In genomic region chr7:106542550-106543220, GRCh38 we compare ENCODE assay signal across 8 cellular contexts.
A peak's percentile ranks its signal among the peaks of the same experiment; 100 is the strongest.
DNase-seq lines count a peak whose midpoint lies in the region; ATAC-seq and TF ChIP-seq lines count a peak whose summit lies in the region.

No MANE protein-coding gene starts in this region.

- CTCF ChIA-PET in HEK293T (lab: Yijun Ruan, JAX), result interaction anchor here (0.6 to 2.0 kb wide), 10 partner anchors 9 to 592 kb away, joined by 3 to 10 read pairs (median 4); no protein-coding TSS in a partner anchor

- no peak overlapping the region for H3K4me3 Mint-ChIP-seq in chondrocyte (ENCODE audit: unreplicated experiment)
- no peak overlapping the region for H3K4me3 Mint-ChIP-seq in stimulated activated naive B cell treated with anti-CD40 and anti-IgM and Interleukin-4, amounts not matched to agents 10 μg/mL and 1 μg/mL and 100 μg/mL, for 72 hours

- DNase-seq in NK-92 treated with Interleukin-12 subunit alpha and Interleukin-12 subunit beta, amount 100 ng/mL, for 24 hours (lab: John Stamatoyannopoulos, UW), result peak; percentile 22
- DNase-seq in NK-92 (lab: John Stamatoyannopoulos, UW; ENCODE audit: unreplicated experiment) (no peak), HEK293T (ENCODE audit: extremely low spot score) (peak; percentile 50), NB4 (ENCODE audit: low read depth) (peak; percentile 80), SKM-1 treated with dmso at 0.1 percent for 144 hours (lab: John Stamatoyannopoulos, UW; ENCODE audit: unreplicated experiment) (peak; percentile 61), chondrocyte (ENCODE audit: low spot score) (no peak), lung (ENCODE audit: low spot score) (peak; percentile 64)
- peak; percentile 26 for DNase-seq in stimulated activated naive B cell treated with anti-CD40 and anti-IgM and Interleukin-4, amounts not matched to agents 10 μg/mL and 1 μg/mL and 100 μg/mL, for 72 hours

- TF ChIP-seq CTCF in NB4 (IDR thresholded peaks at IDR 0.05; ENCODE audit: low read depth, low read length) (peak; percentile 64), chondrocyte (IDR thresholded peaks at IDR 0.05) (peak; percentile 90), lung (IDR thresholded peaks at IDR 0.05; ENCODE audit: control extremely low read depth, extremely low read depth) (peak; percentile 14)

- no peak overlapping the region for H3K27ac ChIP-seq in lung (ENCODE audit: low read depth in 1 of 2, low read length in 1 of 2)

- no peaks in the 10 kb centered on the region for H3K27me3 Mint-ChIP-seq in chondrocyte (ENCODE audit: low read depth)
- peaks cover 4 to 6% of the 10 kb centered on the region in 2 donors for H3K27me3 Mint-ChIP-seq in stimulated activated naive B cell treated with anti-CD40 and anti-IgM and Interleukin-4, amounts not matched to agents 10 μg/mL and 1 μg/mL and 100 μg/mL, for 72 hours

- peak; percentile 73 for ATAC-seq in lung (ENCODE audit: insufficient read depth, low FRiP score)
- ATAC-seq in stimulated activated naive B cell treated with anti-CD40 and anti-IgM and Interleukin-4, amounts not matched to agents 10 μg/mL and 1 μg/mL and 100 μg/mL, for 72 hours (replicated peaks), result peak; percentile 88 to 91

- H3K36me3 ChIP-seq in lung (ENCODE audit: control insufficient read depth in 2 of 2, insufficient read depth in 2 of 2, low read length in 2 of 2), result no peaks in the 10 kb centered on the region

- WGBS in lung, 2 donors, result 17 to 21% methylated on average over 2 of the region's 2 CpGs

- H3K4me3 ChIP-seq in NB4 (ENCODE audit: low read depth, low read length) (no peak overlapping the region), lung (no peak overlapping the region)

- H3K4me1 Mint-ChIP-seq in chondrocyte (ENCODE audit: low read depth), result peaks cover 24% of the 10 kb centered on the region
- H3K4me1 Mint-ChIP-seq in stimulated activated naive B cell treated with anti-CD40 and anti-IgM and Interleukin-4, amounts not matched to agents 10 μg/mL and 1 μg/mL and 100 μg/mL, for 72 hours, result peaks cover 5 to 6% of the 10 kb centered on the region in 2 donors

- peaks cover 0 to 2% of the 10 kb centered on the region in 2 donors for H3K4me1 ChIP-seq in lung (ENCODE audit: control insufficient read depth in 2 of 2, insufficient read depth in 2 of 2, low read length in 2 of 2)

- POLR2A ChIA-PET in HEK293T (lab: Yijun Ruan, JAX), result interaction anchor here (0.6 to 1.2 kb wide), 2 partner anchors 118 to 261 kb away, joined by 3 to 5 read pairs; partner anchors contain the start of gene CCDC71L

- no peak for TF ChIP-seq POLR2A in NB4 (IDR thresholded peaks at IDR 0.05; ENCODE audit: extremely low read depth, insufficient read length)

- no peaks in the 10 kb centered on the region for H3K9me3 Mint-ChIP-seq in chondrocyte (ENCODE audit: low read depth)
- no peaks in the 10 kb centered on the region for H3K9me3 Mint-ChIP-seq in stimulated activated naive B cell treated with anti-CD40 and anti-IgM and Interleukin-4, amounts not matched to agents 10 μg/mL and 1 μg/mL and 100 μg/mL, for 72 hours

- no peaks in the 10 kb centered on the region for H3K27me3 ChIP-seq in lung (ENCODE audit: control insufficient read depth, insufficient read depth)

- H3K27ac Mint-ChIP-seq in chondrocyte (ENCODE audit: unreplicated experiment), result peak overlapping the region; percentile 92
- H3K27ac Mint-ChIP-seq in stimulated activated naive B cell treated with anti-CD40 and anti-IgM and Interleukin-4, amounts not matched to agents 10 μg/mL and 1 μg/mL and 100 μg/mL, for 72 hours, result no peak overlapping the region

- H3K36me3 Mint-ChIP-seq in chondrocyte (ENCODE audit: low read depth), result no peaks in the 10 kb centered on the region
- H3K36me3 Mint-ChIP-seq in stimulated activated naive B cell treated with anti-CD40 and anti-IgM and Interleukin-4, amounts not matched to agents 10 μg/mL and 1 μg/mL and 100 μg/mL, for 72 hours, result peaks cover 0 to 3% of the 10 kb centered on the region in 2 donors

- no peaks in the 10 kb centered on the region for H3K9me3 ChIP-seq in lung (ENCODE audit: control insufficient read depth in 2 of 2, insufficient read depth in 1 of 2, low read length in 1 of 2)

TF ChIP-seq in HEK293T, 16 proteins besides CTCF, POLR2A, EP300 and RAD21:
- TF ChIP-seq FOXA1 (IDR thresholded peaks at IDR 0.05) (no peak), FOXM1 (IDR thresholded peaks at IDR 0.05; ENCODE audit: borderline replicate concordance) (no peak), TARDBP (IDR thresholded peaks at IDR 0.05) (no peak), L3MBTL2 (conservative IDR thresholded peaks at IDR 0.05) (no peak), SP1 (IDR thresholded peaks at IDR 0.05) (no peak), BHLHE40 (IDR thresholded peaks at IDR 0.05; ENCODE audit: borderline replicate concordance) (no peak), FOXK2 (IDR thresholded peaks at IDR 0.05) (no peak), CTBP1 (IDR thresholded peaks at IDR 0.05; ENCODE audit: borderline replicate concordance) (no peak), LEF1 (IDR thresholded peaks at IDR 0.05; ENCODE audit: borderline replicate concordance) (no peak), ELF4 (IDR thresholded peaks at IDR 0.05) (no peak), NFRKB (IDR thresholded peaks at IDR 0.05) (no peak), ARNT (IDR thresholded peaks at IDR 0.05) (no peak), ZNF384 (IDR thresholded peaks at IDR 0.05) (no peak), HDGF (IDR thresholded peaks at IDR 0.05; ENCODE audit: borderline replicate concordance) (no peak), SUZ12 (IDR thresholded peaks at IDR 0.05) (no peak), PKNOX1 (IDR thresholded peaks at IDR 0.05) (no peak)

Comparison
In these comparisons a context has a peak if more than half of its experiments do, and no peak if none do; other contexts are left out.
1. DNase-seq: peak in NK-92 treated with Interleukin-12 subunit alpha and Interleukin-12 subunit beta, amount 100 ng/mL, for 24 hours (single experiment), HEK293T (single experiment), NB4 (single experiment), SKM-1 treated with dmso at 0.1 percent for 144 hours (single experiment), lung (single experiment) and stimulated activated naive B cell treated with anti-CD40 and anti-IgM and Interleukin-4, amounts not matched to agents 10 μg/mL and 1 μg/mL and 100 μg/mL, for 72 hours (single experiment); none in NK-92 (single experiment) and chondrocyte (single experiment).
2. CTCF ChIP-seq: peak in every context shown above with its lines; median percentile 90 in chondrocyte; 64 in NB4; 14 in lung.